In genomic region chr2:226794751-226795171, GRCh38 we compare ENCODE assay signal across 8 cellular contexts. TPM values are rescaled to one million over a fixed set of nuclear protein-coding genes. Genes with fewer than 3 reads are reported as not detected.
DNase-seq lines count a peak whose midpoint lies in the region; ATAC-seq and TF ChIP-seq lines count a peak whose summit lies in the region.

No MANE protein-coding gene starts in this region.

- H3K9ac ChIP-seq in HUES6 (ENCODE audit: low read length): no peak overlapping the region
- peak overlapping the region; percentile 91 for H3K9ac ChIP-seq in mammary epithelial cell (ENCODE audit: insufficient read depth, low read length)

- H4K20me1 ChIP-seq in mammary epithelial cell (ENCODE audit: insufficient read depth, low read length): peaks cover 3% of the 10 kb centered on the region

- H3K4me2 ChIP-seq in mammary epithelial cell (ENCODE audit: insufficient read depth, low read depth, low read length): peak overlapping the region; percentile 93

- in situ Hi-C loops in mammary epithelial cell (cut with MboI; ENCODE audit: low sequenced_read_pairs in 2 of 2): loop anchor here (5.0 to 25.0 kb wide), 4 partner anchors 360 to 907 kb away; no protein-coding TSS in a partner anchor

- intact Hi-C loops in mammary epithelial cell (cut with micrococcal nuclease): loop anchor here (1.0 to 10.0 kb wide), 11 partner anchors 39 to 770 kb away; no protein-coding TSS in a partner anchor
- intact Hi-C loops in natural killer cell (cut with micrococcal nuclease): no loop called here

- dilution Hi-C loops in mammary epithelial cell (cut with HindIII; ENCODE audit: low sequenced_read_pairs): no loop called here

- peaks cover 9 to 14% of the 10 kb centered on the region in 2 donors for H3K4me1 Mint-ChIP-seq in natural killer cell
- peaks cover 65% of the 10 kb centered on the region for H3K4me1 Mint-ChIP-seq in activated CD4-positive, alpha-beta T cell treated with anti-CD3 and anti-CD28 coated beads, Interleukin-2, amount 10 ng/mL, durations not matched to agents 7 days and 5 days

- TF ChIP-seq CTCF in mammary epithelial cell (conservative IDR thresholded peaks at IDR 0.05 in 1 of 2, IDR thresholded peaks at IDR 0.05 in 1 of 2; ENCODE audit: extremely low read depth in 1 of 2, insufficient read depth in 1 of 2, low read depth in 1 of 2, low read length in 2 of 2) (no peak), natural killer cell (IDR thresholded peaks at IDR 0.05) (no peak)

- H3K27me3 Mint-ChIP-seq in natural killer cell (ENCODE audit: low read depth in 2 of 2): peaks cover 19 to 31% of the 10 kb centered on the region in 2 donors
- no peaks in the 10 kb centered on the region for H3K27me3 Mint-ChIP-seq in activated CD4-positive, alpha-beta T cell treated with anti-CD3 and anti-CD28 coated beads, Interleukin-2, amount 10 ng/mL, durations not matched to agents 7 days and 5 days

- BruUV-seq in mammary epithelial cell (replicated peaks; lab: Mats Ljungman, UMichigan): no TSS peak

- H3K9me3 Mint-ChIP-seq in natural killer cell: no peaks in the 10 kb centered on the region
- no peaks in the 10 kb centered on the region for H3K9me3 Mint-ChIP-seq in activated CD4-positive, alpha-beta T cell treated with anti-CD3 and anti-CD28 coated beads, Interleukin-2, amount 10 ng/mL, durations not matched to agents 7 days and 5 days

- WGBS in mammary epithelial cell (ENCODE audit: low coverage, missing lambda C conversion rate): 3% methylated on average over 4 of the region's 9 CpGs
- 45% methylated on average over 3 to 4 of the region's 9 CpGs for WGBS in mesodermal cell (ENCODE audit: insufficient coverage in 2 of 2), 2 experiments

- no peaks in the 10 kb centered on the region for H3K36me3 Mint-ChIP-seq in natural killer cell
- peaks cover 16% of the 10 kb centered on the region for H3K36me3 Mint-ChIP-seq in activated CD4-positive, alpha-beta T cell treated with anti-CD3 and anti-CD28 coated beads, Interleukin-2, amount 10 ng/mL, durations not matched to agents 7 days and 5 days (ENCODE audit: low read depth)

- no peak overlapping the region for H3K4me3 Mint-ChIP-seq in natural killer cell
- no peak overlapping the region for H3K4me3 Mint-ChIP-seq in activated CD4-positive, alpha-beta T cell treated with anti-CD3 and anti-CD28 coated beads, Interleukin-2, amount 10 ng/mL, durations not matched to agents 7 days and 5 days

- no peak for ATAC-seq in natural killer cell

- H3K36me3 ChIP-seq in HUES6 (ENCODE audit: control insufficient read depth, insufficient read depth, low read length) (peaks cover 30% of the 10 kb centered on the region), mammary epithelial cell (ENCODE audit: insufficient read depth, low read length) (peaks cover 16% of the 10 kb centered on the region), mesodermal cell (ENCODE audit: control insufficient read depth, insufficient read depth, low read length) (peaks cover 77% of the 10 kb centered on the region)

- no peaks in the 10 kb centered on the region; the same call in 1 of the 2 replicates for H3K27me3 ChIP-seq in HUES6 (ENCODE audit: control insufficient read depth, insufficient read depth, low read length)
- H3K27me3 ChIP-seq in mammary epithelial cell (ENCODE audit: insufficient read depth, low read length): no peaks in the 10 kb centered on the region

- CTCF ChIA-PET in mammary epithelial cell (lab: Charles Lee; ENCODE audit: low non-redundant PET): no interaction called here
- CTCF ChIA-PET in activated CD4-positive, alpha-beta T cell treated with anti-CD3 and anti-CD28 coated beads, Interleukin-2, amount 10 ng/mL, durations not matched to agents 7 days and 5 days (lab: Charles Lee): interaction anchor here (1.1 to 1.2 kb wide), 2 partner anchors 15 to 579 kb away, joined by 4 read pairs; no protein-coding TSS in a partner anchor

- peaks cover 50% of the 10 kb centered on the region for H3K4me1 ChIP-seq in HUES6 (ENCODE audit: control insufficient read depth, insufficient read depth, low read length)
- peaks cover 41% of the 10 kb centered on the region for H3K4me1 ChIP-seq in mammary epithelial cell (ENCODE audit: insufficient read depth, low read length)
- peaks cover 18% of the 10 kb centered on the region for H3K4me1 ChIP-seq in mesodermal cell (ENCODE audit: control insufficient read depth, insufficient read depth, low read length, poor library complexity, severe bottlenecking)

- peak; percentile 19 for DNase-seq in A172 (ENCODE audit: low spot score)
- DNase-seq in mammary epithelial cell: peak; percentile 69
- no peak for DNase-seq in natural killer cell
- DNase-seq in OCI-M1 (lab: John Stamatoyannopoulos, UW): no peak
- DNase-seq in activated naive CD4-positive, alpha-beta T cell (lab: John Stamatoyannopoulos, UW): no peak
- no peak for DNase-seq in activated CD4-positive, alpha-beta T cell treated with anti-CD3 and anti-CD28 coated beads, Interleukin-2, amount 10 ng/mL, durations not matched to agents 7 days and 5 days

- H3K4me3 ChIP-seq in HUES6 (ENCODE audit: low read depth, low read length) (peak overlapping the region; percentile 40), mammary epithelial cell (replicated peaks in 1 of 3; ENCODE audit: insufficient read depth in 1 of 3, low read depth in 2 of 3, low read length in 3 of 3) (peak overlapping the region; percentile 82 to 92 (median 85)), mesodermal cell (ENCODE audit: extremely low read depth, insufficient read depth, low read length, poor library complexity, severe bottlenecking) (peak overlapping the region; percentile 85)

- H3K27ac Mint-ChIP-seq in natural killer cell: no peak overlapping the region
- H3K27ac Mint-ChIP-seq in activated CD4-positive, alpha-beta T cell treated with anti-CD3 and anti-CD28 coated beads, Interleukin-2, amount 10 ng/mL, durations not matched to agents 7 days and 5 days: no peak overlapping the region

- POLR2A ChIA-PET in activated CD4-positive, alpha-beta T cell treated with anti-CD3 and anti-CD28 coated beads, Interleukin-2, amount 10 ng/mL, durations not matched to agents 7 days and 5 days (lab: Charles Lee): no interaction called here

- H2AFZ ChIP-seq in mammary epithelial cell (ENCODE audit: low read depth, low read length): no peak overlapping the region

- H3K79me2 ChIP-seq in mammary epithelial cell (ENCODE audit: insufficient read depth, low read length): peaks cover 97% of the 10 kb centered on the region

- H3K9me3 ChIP-seq in HUES6 (ENCODE audit: control insufficient read depth, insufficient read depth, low read depth, low read length) (no peaks in the 10 kb centered on the region), mammary epithelial cell (replicated peaks; ENCODE audit: insufficient read depth, low read length) (peaks cover 3% of the 10 kb centered on the region), mesodermal cell (ENCODE audit: control insufficient read depth, low read length) (no peaks in the 10 kb centered on the region)

- H3K27ac ChIP-seq in HUES6 (ENCODE audit: low read depth, low read length): no peak overlapping the region
- peak overlapping the region; percentile 87 for H3K27ac ChIP-seq in mammary epithelial cell (ENCODE audit: insufficient read depth, low read depth, low read length)
- peak overlapping the region; percentile 41 for H3K27ac ChIP-seq in mesodermal cell (ENCODE audit: low read depth, low read length, severe bottlenecking)

RNA-seq across cellular contexts. Expression of gene IRS1, which starts 4.9 kb away (rescaled TPM):
- 6.6 and 7.0 TPM in 2 replicates for total RNA-seq in A172 (2014; rRNA removed; shearing (Covaris generic))
- total RNA-seq in mammary epithelial cell: 10 to 100 TPM; 25.8 to 36.2 TPM
- polyA plus RNA-seq in mammary epithelial cell: 27.6 TPM
- 45.6 TPM for polyA minus RNA-seq in mammary epithelial cell
- 48.3 TPM for polyA plus RNA-seq in mesodermal cell (2013, experiment 1 of 2)
- polyA plus RNA-seq in mesodermal cell (2013, experiment 2 of 2): 46.9 TPM
- under 1 TPM; 0.09 to 0.55 (median 0.36) TPM for total RNA-seq in natural killer cell
- total RNA-seq in activated CD4-positive, alpha-beta T cell treated with anti-CD3 and anti-CD28 coated beads, Interleukin-2, amount 10 ng/mL, durations not matched to agents 7 days and 5 days: 1 to 10 TPM; 6.6 to 6.9 TPM

RNA-seq across cellular contexts. Expression of gene RHBDD1, which starts 41.1 kb away (rescaled TPM):
- 3.9 and 5.1 TPM in 2 replicates for total RNA-seq in A172 (2014; rRNA removed; shearing (Covaris generic))
- total RNA-seq in mammary epithelial cell (10 to 100 TPM; 43.3 to 52.1 TPM), natural killer cell (10 to 100 TPM; 33.7 to 49.7 (median 47.7) TPM)
- polyA plus RNA-seq in mammary epithelial cell: 12.1 TPM
- 63.2 TPM for polyA minus RNA-seq in mammary epithelial cell
- polyA plus RNA-seq in mesodermal cell (2013, experiment 1 of 2): 15.4 TPM
- polyA plus RNA-seq in mesodermal cell (2013, experiment 2 of 2): 17.0 TPM
- total RNA-seq in activated CD4-positive, alpha-beta T cell treated with anti-CD3 and anti-CD28 coated beads, Interleukin-2, amount 10 ng/mL, durations not matched to agents 7 days and 5 days: 10 to 100 TPM; 35.5 to 45.9 TPM

Comparison
In these comparisons a context has a peak if more than half of its experiments do, and no peak if none do; other contexts are left out.
1. DNase-seq: peak in A172 (single experiment) and mammary epithelial cell (single experiment); none in natural killer cell (single experiment), OCI-M1 (single experiment), activated naive CD4-positive, alpha-beta T cell (0 of 4) and activated CD4-positive, alpha-beta T cell treated with anti-CD3 and anti-CD28 coated beads, Interleukin-2, amount 10 ng/mL, durations not matched to agents 7 days and 5 days (single experiment).
2. Peak in every context shown above with its lines, with median percentiles within 50 percentile points of each other: H3K4me3 ChIP-seq.